ENCODE assay signal across 8 cellular contexts in genomic region chr10:114306116-114306973, GRCh38.
DNase-seq lines count a peak whose midpoint lies in the region; ATAC-seq and TF ChIP-seq lines count a peak whose summit lies in the region.

No MANE protein-coding gene starts in this region.

- no peak overlapping the region for H3K27ac Mint-ChIP-seq in activated CD8-positive, alpha-beta T cell treated with anti-CD3 and anti-CD28 coated beads for 36 hours

- in situ Hi-C loops in astrocyte of the cerebellum (cut with HindIII; ENCODE audit: low sequenced_read_pairs): no loop called here

- CTCF ChIA-PET in AG04449 (lab: Yijun Ruan, JAX): interaction anchor here (0.7 to 3.0 kb wide), 8 partner anchors 8 to 823 kb away, joined by 3 to 11 read pairs (median 4); no protein-coding TSS in a partner anchor
- CTCF ChIA-PET in activated CD8-positive, alpha-beta T cell treated with anti-CD3 and anti-CD28 coated beads for 36 hours (lab: Charles Lee): interaction anchor here (1.4 kb wide), 1 partner anchor 91 kb away, joined by 3 read pairs; no protein-coding TSS in a partner anchor

- ATAC-seq in activated CD8-positive, alpha-beta T cell treated with anti-CD3 and anti-CD28 coated beads for 36 hours: no peak
- ATAC-seq in HG03442 (IDR thresholded peaks at IDR 0.05; ENCODE audit: unreplicated experiment): no peak

- H3K9me3 Mint-ChIP-seq in activated CD8-positive, alpha-beta T cell treated with anti-CD3 and anti-CD28 coated beads for 36 hours: no peaks in the 10 kb centered on the region

- no peaks in the 10 kb centered on the region for H3K36me3 Mint-ChIP-seq in activated CD8-positive, alpha-beta T cell treated with anti-CD3 and anti-CD28 coated beads for 36 hours (ENCODE audit: low read depth)

- H3K36me3 ChIP-seq in kidney epithelial cell (ENCODE audit: control insufficient read depth, insufficient read depth, low read length): no peaks in the 10 kb centered on the region

- no peak overlapping the region for H3K4me3 Mint-ChIP-seq in activated CD8-positive, alpha-beta T cell treated with anti-CD3 and anti-CD28 coated beads for 36 hours

- no peaks in the 10 kb centered on the region for H3K27me3 ChIP-seq in kidney epithelial cell (ENCODE audit: control insufficient read depth, insufficient read depth, low read length)

- POLR2A ChIA-PET in AG04449 (lab: Yijun Ruan, JAX): interaction anchor here (1.0 to 1.3 kb wide), 2 partner anchors 34 to 68 kb away, joined by 3 to 4 read pairs; no protein-coding TSS in a partner anchor
- POLR2A ChIA-PET in activated CD8-positive, alpha-beta T cell treated with anti-CD3 and anti-CD28 coated beads for 36 hours (lab: Charles Lee): no interaction called here

- peaks cover 13% of the 10 kb centered on the region for H3K4me1 Mint-ChIP-seq in activated CD8-positive, alpha-beta T cell treated with anti-CD3 and anti-CD28 coated beads for 36 hours (ENCODE audit: low read depth)

- TF ChIP-seq CTCF in AG04449 (IDR thresholded peaks at IDR 0.05; ENCODE audit: insufficient read depth, low read length, missing control alignments) (no peak), HFF-Myc (IDR thresholded peaks at IDR 0.05; ENCODE audit: low read depth, low read length, missing control alignments) (no peak), astrocyte of the cerebellum (IDR thresholded peaks at IDR 0.05; ENCODE audit: low read depth, low read length, missing control alignments) (no peak), kidney epithelial cell (IDR thresholded peaks at IDR 0.05; ENCODE audit: insufficient read depth, low read length, poor library complexity, severe bottlenecking) (no peak)
- TF ChIP-seq CTCF in activated CD8-positive, alpha-beta T cell treated with anti-CD3 and anti-CD28 coated beads for 36 hours (IDR thresholded peaks at IDR 0.05): no peak

- intact Hi-C loops in activated CD8-positive, alpha-beta T cell treated with anti-CD3 and anti-CD28 coated beads for 36 hours (cut with micrococcal nuclease): no loop called here

- H3K4me3 ChIP-seq in AG04449 (ENCODE audit: low read depth, low read length) (no peak overlapping the region; the same call in 1 of the 2 replicates), HFF-Myc (replicated peaks; ENCODE audit: low read depth, low read length) (no peak overlapping the region), astrocyte of the cerebellum (ENCODE audit: low read depth, low read length) (no peak overlapping the region), kidney epithelial cell (ENCODE audit: low read depth, low read length) (no peak overlapping the region)

- no peaks in the 10 kb centered on the region for H3K27me3 Mint-ChIP-seq in activated CD8-positive, alpha-beta T cell treated with anti-CD3 and anti-CD28 coated beads for 36 hours

- DNase-seq in AG04449 (ENCODE audit: low read depth, low spot score): peak; percentile 76
- peak; percentile 39 for DNase-seq in HFF-Myc (ENCODE audit: extremely low read depth, low read depth)
- peak; percentile 98 for DNase-seq in astrocyte of the cerebellum (ENCODE audit: low read depth)
- peak; percentile 98 for DNase-seq in kidney epithelial cell (ENCODE audit: low read depth)
- no peak for DNase-seq in activated CD8-positive, alpha-beta T cell treated with anti-CD3 and anti-CD28 coated beads for 36 hours
- no peak for DNase-seq in stimulated activated CD4-positive, alpha-beta T cell treated with anti-CD3 and anti-CD28 coated beads, Interleukin-4, amount 100 ng/mL, for 4 hours
- DNase-seq in cerebellum (ENCODE audit: low spot score): no peak

Comparison
In these comparisons a context has a peak if more than half of its experiments do, and no peak if none do; other contexts are left out.
1. DNase-seq: peak in AG04449 (single experiment), HFF-Myc (single experiment), astrocyte of the cerebellum (single experiment) and kidney epithelial cell (single experiment); none in activated CD8-positive, alpha-beta T cell treated with anti-CD3 and anti-CD28 coated beads for 36 hours (single experiment), stimulated activated CD4-positive, alpha-beta T cell treated with anti-CD3 and anti-CD28 coated beads, Interleukin-4, amount 100 ng/mL, for 4 hours (0 of 2) and cerebellum (single experiment).